ENCODE assay signal across 8 cellular contexts in the genomic region with DNA sequence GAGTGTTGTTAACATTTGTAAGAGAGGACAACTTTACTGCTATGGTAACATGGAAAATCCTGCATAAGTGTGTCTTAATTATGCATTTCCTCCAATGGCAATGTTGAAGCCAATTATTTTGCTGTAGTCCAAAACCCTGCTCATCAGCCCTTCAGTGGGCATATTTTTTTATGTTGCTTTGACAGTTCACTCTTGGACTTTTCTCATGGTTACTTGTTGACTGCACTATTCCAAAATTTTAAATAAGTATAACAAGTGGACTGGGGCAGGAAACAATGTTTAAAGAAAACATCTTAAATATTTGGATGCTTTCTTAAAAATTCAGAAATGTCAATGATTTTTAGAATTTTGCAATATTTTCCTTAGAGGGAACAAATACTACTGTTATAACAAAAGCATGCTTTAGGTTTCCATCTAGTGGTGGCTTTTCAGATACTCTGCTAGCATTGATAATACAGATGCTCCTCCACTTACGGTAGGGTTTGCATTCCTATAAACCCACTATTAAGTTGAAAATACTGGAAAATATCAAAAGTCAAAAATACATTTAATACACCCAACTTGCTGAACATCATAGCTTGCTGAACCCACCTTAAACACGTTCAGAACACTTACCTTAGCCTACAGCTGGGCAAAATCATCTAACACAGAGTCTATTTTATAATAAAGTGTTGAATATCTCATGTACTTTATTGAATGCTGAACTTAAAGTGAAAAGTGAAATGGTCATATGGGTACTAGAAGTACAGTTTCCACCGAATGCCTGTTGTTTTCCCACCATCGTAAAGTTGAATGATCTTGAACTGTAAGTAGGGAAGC.
DNase-seq lines count a peak whose midpoint lies in the region; ATAC-seq and TF ChIP-seq lines count a peak whose summit lies in the region.

No MANE protein-coding gene starts in this region.

- no peaks in the 10 kb centered on the region for H3K79me2 ChIP-seq in OCI-LY1 (ENCODE audit: insufficient read depth, low read length)

- no peak overlapping the region for H3K27ac Mint-ChIP-seq in endodermal cell
- no peak overlapping the region for H3K27ac Mint-ChIP-seq in nephron progenitor cell

- H3K4me3 ChIP-seq in OCI-LY1 (ENCODE audit: low read depth, low read length, poor library complexity, severe bottlenecking) (no peak overlapping the region), endodermal cell (ENCODE audit: low read length) (no peak overlapping the region)

- H3K27me3 ChIP-seq in OCI-LY1 (ENCODE audit: insufficient read depth, low read length): no peaks in the 10 kb centered on the region
- H3K27me3 ChIP-seq in endodermal cell (ENCODE audit: control insufficient read depth, insufficient read depth, low read length, poor library complexity, severe bottlenecking): no peaks in the 10 kb centered on the region

- H3K27me3 Mint-ChIP-seq in endodermal cell (ENCODE audit: insufficient read depth) (no peaks in the 10 kb centered on the region), nephron progenitor cell (ENCODE audit: low read depth, poor library complexity) (no peaks in the 10 kb centered on the region)

- no peaks in the 10 kb centered on the region for H3F3A ChIP-seq in OCI-LY1 (ENCODE audit: insufficient read depth, low read length)

- WGBS in endodermal cell (ENCODE audit: insufficient coverage in 1 of 2, insufficient read length in 1 of 2), 2 experiments: 34% methylated on average over 4 of the region's 4 CpGs; no CpG with 5 or more reads in 1 of the 2 experiments

- no peak overlapping the region for H2AFZ ChIP-seq in OCI-LY1 (ENCODE audit: low read length)

- no peaks in the 10 kb centered on the region for H3K9me3 ChIP-seq in OCI-LY1 (ENCODE audit: low read length)
- no peaks in the 10 kb centered on the region for H3K9me3 ChIP-seq in endodermal cell (ENCODE audit: control insufficient read depth, low read length)

- peak; percentile 53; the same call in 1 of the 2 replicates for TF ChIP-seq CTCF in OCI-LY1 (IDR thresholded peaks at IDR 0.05; ENCODE audit: low read length)
- peak; percentile 84 for TF ChIP-seq CTCF in endodermal cell (conservative IDR thresholded peaks at IDR 0.05)
- TF ChIP-seq CTCF in nephron progenitor cell (IDR thresholded peaks at IDR 0.05): peak; percentile 56

- H3K36me3 Mint-ChIP-seq in endodermal cell (ENCODE audit: low read depth): no peaks in the 10 kb centered on the region
- no peaks in the 10 kb centered on the region for H3K36me3 Mint-ChIP-seq in nephron progenitor cell (ENCODE audit: low read depth)

- H3K4me1 ChIP-seq in OCI-LY1 (ENCODE audit: insufficient read depth, low read length, severe bottlenecking) (no peaks in the 10 kb centered on the region), endodermal cell (ENCODE audit: control insufficient read depth, insufficient read depth, low read length) (no peaks in the 10 kb centered on the region)

- ATAC-seq in HG02852 (IDR thresholded peaks at IDR 0.05; ENCODE audit: unreplicated experiment): peak; percentile 76

- no peaks in the 10 kb centered on the region for H4K20me1 ChIP-seq in OCI-LY1 (ENCODE audit: insufficient read depth, low read length)

- H3K9ac ChIP-seq in OCI-LY1 (ENCODE audit: low read length) (no peak overlapping the region), endodermal cell (ENCODE audit: extremely low read depth, low read length, poor library complexity, severe bottlenecking) (no peak overlapping the region)

- no peaks in the 10 kb centered on the region for H3K36me3 ChIP-seq in OCI-LY1 (ENCODE audit: insufficient read depth, low read length)
- no peaks in the 10 kb centered on the region for H3K36me3 ChIP-seq in endodermal cell (ENCODE audit: control insufficient read depth, insufficient read depth, low read length)

- no peak overlapping the region for H3K4me3 Mint-ChIP-seq in endodermal cell
- no peak overlapping the region for H3K4me3 Mint-ChIP-seq in nephron progenitor cell

- H3K27ac ChIP-seq in OCI-LY1 (ENCODE audit: low read depth, low read length, poor library complexity, severe bottlenecking): no peak overlapping the region
- no peak overlapping the region for H3K27ac ChIP-seq in endodermal cell (ENCODE audit: low read depth, low read length)

- H3K9me3 Mint-ChIP-seq in endodermal cell (no peaks in the 10 kb centered on the region), nephron progenitor cell (no peaks in the 10 kb centered on the region)

- DNase-seq in NOMO-1 treated with DMSO at 0.1 percent for 48 hours (lab: John Stamatoyannopoulos, UW; ENCODE audit: unreplicated experiment) (peak; percentile 31), NOMO-1 treated with dmso at 0.1 percent for 144 hours (lab: John Stamatoyannopoulos, UW; ENCODE audit: unreplicated experiment) (no peak), endodermal cell (no peak), nephron progenitor cell (no peak)
- DNase-seq in stimulated activated CD4-positive, alpha-beta T cell treated with anti-CD3 and anti-CD28 coated beads, Interleukin-12 subunit alpha, Interleukin-12 subunit beta, amount 100 ng/mL, for 4 hours: no peak
- DNase-seq in activated naive CD4-positive, alpha-beta T cell treated with anti-CD3 and anti-CD28 coated beads, Interleukin-2, amount 50 U/mL, for 16 hours: no peak

- H3K4me1 Mint-ChIP-seq in endodermal cell (no peaks in the 10 kb centered on the region), nephron progenitor cell (no peaks in the 10 kb centered on the region)

- H3K4me2 ChIP-seq in OCI-LY1 (ENCODE audit: low read length): no peak overlapping the region

- no peaks in the 10 kb centered on the region for H3K9me2 ChIP-seq in OCI-LY1 (ENCODE audit: low read depth, low read length)
